Comparison of ENCODE assay signal across 2 cellular contexts in genomic region chr2:241112046-241112445, GRCh38.
TF ChIP-seq lines count a peak whose summit lies in the region.

No MANE protein-coding gene starts in this region.

TF ChIP-seq in GM12878, 131 proteins besides CTCF, POLR2A, EP300 and RAD21:
- TF ChIP-seq BCL3 (IDR thresholded peaks at IDR 0.05; ENCODE audit: borderline replicate concordance, insufficient read depth, low read depth, low read length, poor library complexity, severe bottlenecking): no peak
- TF ChIP-seq RCOR1 (conservative IDR thresholded peaks at IDR 0.05; ENCODE audit: low read depth, low read length): no peak
- TF ChIP-seq HDAC2 (IDR thresholded peaks at IDR 0.05): no peak
- 0 out of 2 replicates have a peak, but pooled peaks have one; percentile 23 for TF ChIP-seq ZNF592 (IDR thresholded peaks at IDR 0.05)
- peak; percentile 68; the same call in 1 of the 2 replicates for TF ChIP-seq MLLT1 (IDR thresholded peaks at IDR 0.05)
- TF ChIP-seq YBX1 (IDR thresholded peaks at IDR 0.05): no peak
- TF ChIP-seq CHD2 (IDR thresholded peaks at IDR 0.05; ENCODE audit: borderline replicate concordance, low read depth, low read length): no peak
- TF ChIP-seq YY1 (IDR thresholded peaks at IDR 0.05; ENCODE audit: low read depth, low read length): 0 out of 2 replicates have a peak, but pooled peaks have one; percentile 25
TF ChIP-seq in GM12878: peak in this region for 3.

TF ChIP-seq in HepG2, 621 proteins besides CTCF, POLR2A, EP300 and RAD21:
- TF ChIP-seq TCF7L2 (IDR thresholded peaks at IDR 0.05; ENCODE audit: low read depth, low read length): no peak
- TF ChIP-seq ZFP36L1 (CRISPR knock-in tag; IDR thresholded peaks at IDR 0.05): no peak
- no peak for TF ChIP-seq GATA4 (IDR thresholded peaks at IDR 0.05; ENCODE audit: borderline replicate concordance, low read depth)
- TF ChIP-seq TGIF2 (CRISPR knock-in tag; IDR thresholded peaks at IDR 0.05): no peak
- no peak for TF ChIP-seq STAT5B (CRISPR knock-in tag; IDR thresholded peaks at IDR 0.05)
- TF ChIP-seq PHF20 (CRISPR knock-in tag; IDR thresholded peaks at IDR 0.05): no peak
- TF ChIP-seq PTBP1 (IDR thresholded peaks at IDR 0.05; ENCODE audit: low read depth, low read length, poor library complexity, severe bottlenecking): no peak
- TF ChIP-seq SNAPC5 (CRISPR knock-in tag; IDR thresholded peaks at IDR 0.05; ENCODE audit: borderline replicate concordance): no peak
- TF ChIP-seq ZFP36L2 (CRISPR knock-in tag; IDR thresholded peaks at IDR 0.05): no peak
- no peak for TF ChIP-seq NFATC3 (CRISPR knock-in tag; IDR thresholded peaks at IDR 0.05)
- TF ChIP-seq E2F1 (CRISPR knock-in tag; IDR thresholded peaks at IDR 0.05): no peak
- TF ChIP-seq ZNF670 (CRISPR knock-in tag; IDR thresholded peaks at IDR 0.05; ENCODE audit: borderline replicate concordance): no peak
TF ChIP-seq in HepG2: peak in this region for 0.
